In genomic region chr16:89619880-89620279, GRCh38 we compare ENCODE assay signal across 1 cellular context.
TF ChIP-seq lines count a peak whose summit lies in the region.

No MANE protein-coding gene starts in this region.

TF ChIP-seq in HepG2, 621 proteins besides CTCF, POLR2A, EP300 and RAD21:
- peak; percentile 33; the same call in 1 of the 2 replicates for TF ChIP-seq PATZ1 (CRISPR knock-in tag; IDR thresholded peaks at IDR 0.05)
- TF ChIP-seq MAX (IDR thresholded peaks at IDR 0.05), result peak; percentile 1; the same call in 1 of the 2 replicates
- no peak for TF ChIP-seq CC2D1A (CRISPR knock-in tag; IDR thresholded peaks at IDR 0.05)
